Comparison of ENCODE assay signal across 1 cellular context in the genomic region with DNA sequence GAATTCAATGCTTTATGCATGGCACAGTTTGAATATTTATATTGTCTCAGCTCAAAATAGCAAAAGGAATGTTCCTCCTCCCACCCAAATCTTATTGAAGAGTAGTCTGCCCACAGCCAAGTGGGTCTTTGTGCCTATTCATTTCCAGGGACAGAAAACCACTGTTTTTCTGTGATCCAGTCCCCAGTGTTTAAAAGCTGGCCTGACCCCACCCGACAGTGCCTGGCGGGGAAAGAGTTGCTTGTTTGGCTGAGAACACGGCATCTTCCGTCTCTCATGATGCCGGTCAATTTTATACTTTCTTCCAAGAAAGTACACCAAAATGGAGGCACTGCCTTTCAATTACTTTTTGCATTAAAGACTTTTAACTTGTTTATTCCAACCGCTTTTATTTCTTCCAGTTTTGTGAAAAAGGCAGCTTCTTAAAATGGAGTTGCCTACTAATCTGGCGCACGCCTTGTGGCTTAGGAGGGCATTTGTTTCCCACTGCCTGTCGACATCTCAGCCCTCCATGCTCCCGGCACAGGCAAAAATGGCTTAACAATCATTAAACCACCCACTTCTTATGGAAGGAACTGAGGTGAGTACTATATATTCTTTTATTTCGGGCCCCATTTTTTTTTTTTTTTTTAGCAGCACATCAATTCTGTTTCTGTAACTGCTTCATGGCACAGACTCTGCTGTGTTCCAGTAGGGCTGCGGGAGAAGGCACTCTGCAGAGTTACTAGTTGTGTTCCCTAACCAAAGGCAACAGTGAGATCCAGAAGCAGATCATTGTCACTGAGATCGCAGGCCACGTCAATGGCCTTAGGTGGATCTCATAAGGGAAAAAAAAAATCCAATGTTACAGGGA.
TF ChIP-seq lines count a peak whose summit lies in the region.

No MANE protein-coding gene starts in this region.

TF ChIP-seq in GM23338, 12 proteins besides CTCF, POLR2A, EP300 and RAD21 (continued from another document):
- TF ChIP-seq, protein P1, sequence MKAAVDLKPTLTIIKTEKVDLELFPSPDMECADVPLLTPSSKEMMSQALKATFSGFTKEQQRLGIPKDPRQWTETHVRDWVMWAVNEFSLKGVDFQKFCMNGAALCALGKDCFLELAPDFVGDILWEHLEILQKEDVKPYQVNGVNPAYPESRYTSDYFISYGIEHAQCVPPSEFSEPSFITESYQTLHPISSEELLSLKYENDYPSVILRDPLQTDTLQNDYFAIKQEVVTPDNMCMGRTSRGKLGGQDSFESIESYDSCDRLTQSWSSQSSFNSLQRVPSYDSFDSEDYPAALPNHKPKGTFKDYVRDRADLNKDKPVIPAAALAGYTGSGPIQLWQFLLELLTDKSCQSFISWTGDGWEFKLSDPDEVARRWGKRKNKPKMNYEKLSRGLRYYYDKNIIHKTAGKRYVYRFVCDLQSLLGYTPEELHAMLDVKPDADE (IDR thresholded peaks at IDR 0.05) = no peak
- TF ChIP-seq JUNB (IDR thresholded peaks at IDR 0.05; ENCODE audit: unreplicated experiment) (no peak), NANOG (IDR thresholded peaks at IDR 0.05; ENCODE audit: borderline replicate concordance) (no peak), ZNF114 (CRISPR knock-in tag; IDR thresholded peaks at IDR 0.05) (no peak), CREB1 (CRISPR knock-in tag; IDR thresholded peaks at IDR 0.05; ENCODE audit: low read depth) (no peak), POLR2AphosphoS5 (IDR thresholded peaks at IDR 0.05; ENCODE audit: low read depth) (no peak), EZH2phosphoT487 (IDR thresholded peaks at IDR 0.05; ENCODE audit: unreplicated experiment) (no peak), ZNF331 (CRISPR knock-in tag; IDR thresholded peaks at IDR 0.05; ENCODE audit: low read depth) (no peak), STAT1 (IDR thresholded peaks at IDR 0.05; ENCODE audit: unreplicated experiment) (no peak)
- TF ChIP-seq, protein P2, sequence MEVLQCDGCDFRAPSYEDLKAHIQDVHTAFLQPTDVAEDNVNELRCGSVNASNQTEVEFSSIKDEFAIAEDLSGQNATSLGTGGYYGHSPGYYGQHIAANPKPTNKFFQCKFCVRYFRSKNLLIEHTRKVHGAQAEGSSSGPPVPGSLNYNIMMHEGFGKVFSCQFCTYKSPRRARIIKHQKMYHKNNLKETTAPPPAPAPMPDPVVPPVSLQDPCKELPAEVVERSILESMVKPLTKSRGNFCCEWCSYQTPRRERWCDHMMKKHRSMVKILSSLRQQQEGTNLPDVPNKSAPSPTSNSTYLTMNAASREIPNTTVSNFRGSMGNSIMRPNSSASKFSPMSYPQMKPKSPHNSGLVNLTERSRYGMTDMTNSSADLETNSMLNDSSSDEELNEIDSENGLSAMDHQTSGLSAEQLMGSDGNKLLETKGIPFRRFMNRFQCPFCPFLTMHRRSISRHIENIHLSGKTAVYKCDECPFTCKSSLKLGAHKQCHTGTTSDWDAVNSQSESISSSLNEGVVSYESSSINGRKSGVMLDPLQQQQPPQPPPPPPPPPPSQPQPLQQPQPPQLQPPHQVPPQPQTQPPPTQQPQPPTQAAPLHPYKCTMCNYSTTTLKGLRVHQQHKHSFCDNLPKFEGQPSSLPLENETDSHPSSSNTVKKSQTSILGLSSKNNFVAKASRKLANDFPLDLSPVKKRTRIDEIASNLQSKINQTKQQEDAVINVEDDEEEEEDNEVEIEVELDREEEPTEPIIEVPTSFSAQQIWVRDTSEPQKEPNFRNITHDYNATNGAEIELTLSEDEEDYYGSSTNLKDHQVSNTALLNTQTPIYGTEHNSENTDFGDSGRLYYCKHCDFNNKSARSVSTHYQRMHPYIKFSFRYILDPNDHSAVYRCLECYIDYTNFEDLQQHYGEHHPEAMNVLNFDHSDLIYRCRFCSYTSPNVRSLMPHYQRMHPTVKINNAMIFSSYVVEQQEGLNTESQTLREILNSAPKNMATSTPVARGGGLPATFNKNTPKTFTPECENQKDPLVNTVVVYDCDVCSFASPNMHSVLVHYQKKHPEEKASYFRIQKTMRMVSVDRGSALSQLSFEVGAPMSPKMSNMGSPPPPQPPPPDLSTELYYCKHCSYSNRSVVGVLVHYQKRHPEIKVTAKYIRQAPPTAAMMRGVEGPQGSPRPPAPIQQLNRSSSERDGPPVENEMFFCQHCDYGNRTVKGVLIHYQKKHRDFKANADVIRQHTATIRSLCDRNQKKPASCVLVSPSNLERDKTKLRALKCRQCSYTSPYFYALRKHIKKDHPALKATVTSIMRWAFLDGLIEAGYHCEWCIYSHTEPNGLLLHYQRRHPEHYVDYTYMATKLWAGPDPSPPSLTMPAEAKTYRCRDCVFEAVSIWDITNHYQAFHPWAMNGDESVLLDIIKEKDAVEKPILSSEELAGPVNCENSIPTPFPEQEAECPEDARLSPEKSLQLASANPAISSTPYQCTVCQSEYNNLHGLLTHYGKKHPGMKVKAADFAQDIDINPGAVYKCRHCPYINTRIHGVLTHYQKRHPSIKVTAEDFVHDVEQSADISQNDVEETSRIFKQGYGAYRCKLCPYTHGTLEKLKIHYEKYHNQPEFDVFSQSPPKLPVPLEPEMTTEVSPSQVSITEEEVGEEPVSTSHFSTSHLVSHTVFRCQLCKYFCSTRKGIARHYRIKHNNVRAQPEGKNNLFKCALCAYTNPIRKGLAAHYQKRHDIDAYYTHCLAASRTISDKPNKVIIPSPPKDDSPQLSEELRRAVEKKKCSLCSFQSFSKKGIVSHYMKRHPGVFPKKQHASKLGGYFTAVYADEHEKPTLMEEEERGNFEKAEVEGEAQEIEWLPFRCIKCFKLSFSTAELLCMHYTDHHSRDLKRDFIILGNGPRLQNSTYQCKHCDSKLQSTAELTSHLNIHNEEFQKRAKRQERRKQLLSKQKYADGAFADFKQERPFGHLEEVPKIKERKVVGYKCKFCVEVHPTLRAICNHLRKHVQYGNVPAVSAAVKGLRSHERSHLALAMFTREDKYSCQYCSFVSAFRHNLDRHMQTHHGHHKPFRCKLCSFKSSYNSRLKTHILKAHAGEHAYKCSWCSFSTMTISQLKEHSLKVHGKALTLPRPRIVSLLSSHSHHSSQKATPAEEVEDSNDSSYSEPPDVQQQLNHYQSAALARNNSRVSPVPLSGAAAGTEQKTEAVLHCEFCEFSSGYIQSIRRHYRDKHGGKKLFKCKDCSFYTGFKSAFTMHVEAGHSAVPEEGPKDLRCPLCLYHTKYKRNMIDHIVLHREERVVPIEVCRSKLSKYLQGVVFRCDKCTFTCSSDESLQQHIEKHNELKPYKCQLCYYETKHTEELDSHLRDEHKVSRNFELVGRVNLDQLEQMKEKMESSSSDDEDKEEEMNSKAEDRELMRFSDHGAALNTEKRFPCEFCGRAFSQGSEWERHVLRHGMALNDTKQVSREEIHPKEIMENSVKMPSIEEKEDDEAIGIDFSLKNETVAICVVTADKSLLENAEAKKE (CRISPR knock-in tag; IDR thresholded peaks at IDR 0.05) = no peak
- TF ChIP-seq, protein P3, sequence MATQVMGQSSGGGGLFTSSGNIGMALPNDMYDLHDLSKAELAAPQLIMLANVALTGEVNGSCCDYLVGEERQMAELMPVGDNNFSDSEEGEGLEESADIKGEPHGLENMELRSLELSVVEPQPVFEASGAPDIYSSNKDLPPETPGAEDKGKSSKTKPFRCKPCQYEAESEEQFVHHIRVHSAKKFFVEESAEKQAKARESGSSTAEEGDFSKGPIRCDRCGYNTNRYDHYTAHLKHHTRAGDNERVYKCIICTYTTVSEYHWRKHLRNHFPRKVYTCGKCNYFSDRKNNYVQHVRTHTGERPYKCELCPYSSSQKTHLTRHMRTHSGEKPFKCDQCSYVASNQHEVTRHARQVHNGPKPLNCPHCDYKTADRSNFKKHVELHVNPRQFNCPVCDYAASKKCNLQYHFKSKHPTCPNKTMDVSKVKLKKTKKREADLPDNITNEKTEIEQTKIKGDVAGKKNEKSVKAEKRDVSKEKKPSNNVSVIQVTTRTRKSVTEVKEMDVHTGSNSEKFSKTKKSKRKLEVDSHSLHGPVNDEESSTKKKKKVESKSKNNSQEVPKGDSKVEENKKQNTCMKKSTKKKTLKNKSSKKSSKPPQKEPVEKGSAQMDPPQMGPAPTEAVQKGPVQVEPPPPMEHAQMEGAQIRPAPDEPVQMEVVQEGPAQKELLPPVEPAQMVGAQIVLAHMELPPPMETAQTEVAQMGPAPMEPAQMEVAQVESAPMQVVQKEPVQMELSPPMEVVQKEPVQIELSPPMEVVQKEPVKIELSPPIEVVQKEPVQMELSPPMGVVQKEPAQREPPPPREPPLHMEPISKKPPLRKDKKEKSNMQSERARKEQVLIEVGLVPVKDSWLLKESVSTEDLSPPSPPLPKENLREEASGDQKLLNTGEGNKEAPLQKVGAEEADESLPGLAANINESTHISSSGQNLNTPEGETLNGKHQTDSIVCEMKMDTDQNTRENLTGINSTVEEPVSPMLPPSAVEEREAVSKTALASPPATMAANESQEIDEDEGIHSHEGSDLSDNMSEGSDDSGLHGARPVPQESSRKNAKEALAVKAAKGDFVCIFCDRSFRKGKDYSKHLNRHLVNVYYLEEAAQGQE (IDR thresholded peaks at IDR 0.05; ENCODE audit: unreplicated experiment) = no peak
TF ChIP-seq in GM23338: peak in this region for 0.
